ENCODE assay signal across 8 cellular contexts in genomic region chr22:22787805-22788459, GRCh38.
A peak's percentile ranks its signal among the peaks of the same experiment; 100 is the strongest.
DNase-seq lines count a peak whose midpoint lies in the region; ATAC-seq, FAIRE-seq and TF ChIP-seq lines count a peak whose summit lies in the region.

No MANE protein-coding gene starts in this region.

- no peaks in the 10 kb centered on the region for H3K36me3 ChIP-seq in endothelial cell of umbilical vein (ENCODE audit: control insufficient read depth in 2 of 2, extremely low read depth in 1 of 2, insufficient read depth in 2 of 2, low read length in 2 of 2)

- no peaks in the 10 kb centered on the region for H3K27me3 Mint-ChIP-seq in activated CD4-positive, alpha-beta memory T cell treated with anti-CD3 and anti-CD28 coated beads for 36 hours
- peaks cover 47% of the 10 kb centered on the region for H3K27me3 Mint-ChIP-seq in nephron (ENCODE audit: low read depth)

- CTCF ChIA-PET in activated CD4-positive, alpha-beta memory T cell treated with anti-CD3 and anti-CD28 coated beads for 36 hours (lab: Charles Lee): interaction anchor here (0.6 to 6.7 kb wide), 26 partner anchors 9 to 695 kb away, joined by 3 to 59 read pairs (median 6); no protein-coding TSS in a partner anchor
- CTCF ChIA-PET in endothelial cell of umbilical vein (lab: Charles Lee): interaction anchor here (0.6 to 4.3 kb wide), 30 partner anchors 8 to 344 kb away, joined by 3 to 75 read pairs (median 4); no protein-coding TSS in a partner anchor

- intact Hi-C loops in activated CD4-positive, alpha-beta memory T cell treated with anti-CD3 and anti-CD28 coated beads for 36 hours (cut with micrococcal nuclease): loop anchor here (1.0 kb wide), 1 partner anchor 14 kb away; no protein-coding TSS in a partner anchor
- intact Hi-C loops in endothelial cell of umbilical vein (cut with micrococcal nuclease): loop anchor here (1.0 kb wide), 1 partner anchor 168 kb away; no protein-coding TSS in a partner anchor

- H3K9ac ChIP-seq in endothelial cell of umbilical vein (replicated peaks; ENCODE audit: extremely low read depth, insufficient read depth, low read length): no peak overlapping the region

- H3K79me2 ChIP-seq in endothelial cell of umbilical vein (ENCODE audit: control insufficient read depth, insufficient read depth, low read length): no peaks in the 10 kb centered on the region

- no peak overlapping the region for H3K4me3 ChIP-seq in endothelial cell of umbilical vein (replicated peaks in 1 of 3; ENCODE audit: insufficient read depth in 1 of 3, low read depth in 1 of 3, low read length in 3 of 3)

- H4K20me1 ChIP-seq in endothelial cell of umbilical vein (replicated peaks; ENCODE audit: control insufficient read depth, extremely low read depth, insufficient read depth, low read length): no peaks in the 10 kb centered on the region

- H3K9me3 Mint-ChIP-seq in activated CD4-positive, alpha-beta memory T cell treated with anti-CD3 and anti-CD28 coated beads for 36 hours: no peaks in the 10 kb centered on the region
- no peaks in the 10 kb centered on the region for H3K9me3 Mint-ChIP-seq in nephron

- peak; percentile 68 for ATAC-seq in stimulated activated naive CD8-positive, alpha-beta T cell treated with anti-CD3 and anti-CD28 coated beads, Interleukin-15, Interleukin-2, amounts not matched to agents 100 U/mL and 50 U/mL, for 24 hours

- no peak for TF ChIP-seq POLR2A in endothelial cell of umbilical vein (IDR thresholded peaks at IDR 0.05; ENCODE audit: low read depth, low read length)

- H3K36me3 Mint-ChIP-seq in activated CD4-positive, alpha-beta memory T cell treated with anti-CD3 and anti-CD28 coated beads for 36 hours: no peaks in the 10 kb centered on the region
- no peaks in the 10 kb centered on the region for H3K36me3 Mint-ChIP-seq in nephron (ENCODE audit: low read depth)

- no peak overlapping the region for H2AFZ ChIP-seq in endothelial cell of umbilical vein (ENCODE audit: low read depth, low read length)

- peak; percentile 9 to 59 for DNase-seq in NCI-H524 (lab: John Stamatoyannopoulos, UW)
- no peak for DNase-seq in NCI-H524 treated with DMSO at 0.1 percent for 48 hours (lab: John Stamatoyannopoulos, UW)
- DNase-seq in NCI-H460 (ENCODE audit: extremely low read depth, low read depth): peak; percentile 39
- peak; percentile 77 for DNase-seq in activated CD4-positive, alpha-beta memory T cell treated with anti-CD3 and anti-CD28 coated beads for 36 hours
- peak; percentile 34 for DNase-seq in endothelial cell of umbilical vein (ENCODE audit: low read depth, low spot score)
- peak; percentile 81 for DNase-seq in stimulated activated naive CD8-positive, alpha-beta T cell treated with anti-CD3 and anti-CD28 coated beads, Interleukin-15, Interleukin-2, amounts not matched to agents 100 U/mL and 50 U/mL, for 24 hours
- no peak for DNase-seq in mesenteric fat pad (ENCODE audit: low spot score)

- H3K27ac Mint-ChIP-seq in activated CD4-positive, alpha-beta memory T cell treated with anti-CD3 and anti-CD28 coated beads for 36 hours: no peak overlapping the region
- no peak overlapping the region for H3K27ac Mint-ChIP-seq in nephron

- no peak overlapping the region for H3K27ac ChIP-seq in endothelial cell of umbilical vein (ENCODE audit: insufficient read depth, low read depth, low read length)

- no peaks in the 10 kb centered on the region for H3K9me3 ChIP-seq in endothelial cell of umbilical vein (replicated peaks; ENCODE audit: control insufficient read depth, insufficient read depth, low read length)

- FAIRE-seq in endothelial cell of umbilical vein (lab: Jason Lieb, UNC): peak; percentile 83

- BruUV-seq in endothelial cell of umbilical vein (replicated peaks; lab: Mats Ljungman, UMichigan): no TSS peak

- no peak overlapping the region for H3K4me2 ChIP-seq in endothelial cell of umbilical vein (ENCODE audit: insufficient read depth, low read length)

- H3K4me1 ChIP-seq in endothelial cell of umbilical vein (ENCODE audit: control insufficient read depth, extremely low read depth, insufficient read depth, low read length): no peaks in the 10 kb centered on the region

- no peak overlapping the region for H3K4me3 Mint-ChIP-seq in activated CD4-positive, alpha-beta memory T cell treated with anti-CD3 and anti-CD28 coated beads for 36 hours
- no peak overlapping the region for H3K4me3 Mint-ChIP-seq in nephron

- POLR2A ChIA-PET in activated CD4-positive, alpha-beta memory T cell treated with anti-CD3 and anti-CD28 coated beads for 36 hours (lab: Charles Lee): no interaction called here
- POLR2A ChIA-PET in endothelial cell of umbilical vein (lab: Charles Lee): no interaction called here

- H3K4me1 Mint-ChIP-seq in activated CD4-positive, alpha-beta memory T cell treated with anti-CD3 and anti-CD28 coated beads for 36 hours (ENCODE audit: low read depth): peaks cover 44% of the 10 kb centered on the region
- no peaks in the 10 kb centered on the region for H3K4me1 Mint-ChIP-seq in nephron

- TF ChIP-seq CTCF in endothelial cell of umbilical vein (IDR thresholded peaks at IDR 0.05; ENCODE audit: extremely low read depth in 1 of 2, insufficient read depth in 1 of 2, low read depth in 1 of 2, low read length in 2 of 2) (peak; percentile 80 to 91), nephron (IDR thresholded peaks at IDR 0.05; ENCODE audit: unreplicated experiment in 3 of 3) (peak; percentile 53 to 61 (median 59))

- dilution Hi-C loops in endothelial cell of umbilical vein (cut with MboI; ENCODE audit: extremely low pct_ligation_motif_present, low sequenced_read_pairs): no loop called here

- peaks cover 0 to 5% of the 10 kb centered on the region in 2 experiments for H3K27me3 ChIP-seq in endothelial cell of umbilical vein (ENCODE audit: control insufficient read depth in 2 of 2, insufficient read depth in 2 of 2, low read length in 2 of 2)

- H3K9me1 ChIP-seq in endothelial cell of umbilical vein (replicated peaks; ENCODE audit: control insufficient read depth, extremely low read depth, insufficient read depth, low read length): no peaks in the 10 kb centered on the region

TF ChIP-seq in endothelial cell of umbilical vein, 7 proteins besides CTCF, POLR2A, EP300 and RAD21:
- TF ChIP-seq GATA2 (IDR thresholded peaks at IDR 0.05; ENCODE audit: insufficient read depth, insufficient read length, low read depth, low read length): no peak
- TF ChIP-seq FOS (IDR thresholded peaks at IDR 0.05; ENCODE audit: borderline replicate concordance, insufficient read depth, low read length): no peak
- TF ChIP-seq MYC (IDR thresholded peaks at IDR 0.05; ENCODE audit: low read depth, low read length): no peak
- TF ChIP-seq EZH2 (IDR thresholded peaks at IDR 0.05; ENCODE audit: borderline replicate concordance, low read depth, low read length, severe bottlenecking): no peak
- TF ChIP-seq POLR2AphosphoS5 (IDR thresholded peaks at IDR 0.05; ENCODE audit: insufficient read depth, low read depth, low read length): no peak
- TF ChIP-seq, protein P1, sequence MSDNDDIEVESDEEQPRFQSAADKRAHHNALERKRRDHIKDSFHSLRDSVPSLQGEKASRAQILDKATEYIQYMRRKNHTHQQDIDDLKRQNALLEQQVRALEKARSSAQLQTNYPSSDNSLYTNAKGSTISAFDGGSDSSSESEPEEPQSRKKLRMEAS (IDR thresholded peaks at IDR 0.05; ENCODE audit: insufficient read depth, insufficient read length): no peak
- TF ChIP-seq JUN (IDR thresholded peaks at IDR 0.05; ENCODE audit: borderline replicate concordance, insufficient read depth, insufficient read length, low read depth): no peak

Comparison
In these comparisons a context has a peak if more than half of its experiments do, and no peak if none do; other contexts are left out.
1. DNase-seq: peak in NCI-H524 (2 of 2), NCI-H460 (single experiment), activated CD4-positive, alpha-beta memory T cell treated with anti-CD3 and anti-CD28 coated beads for 36 hours (single experiment), endothelial cell of umbilical vein (single experiment) and stimulated activated naive CD8-positive, alpha-beta T cell treated with anti-CD3 and anti-CD28 coated beads, Interleukin-15, Interleukin-2, amounts not matched to agents 100 U/mL and 50 U/mL, for 24 hours (single experiment); none in NCI-H524 treated with DMSO at 0.1 percent for 48 hours (single experiment) and mesenteric fat pad (single experiment).